In genomic region chr21:41147096-41147978, GRCh38 we compare ENCODE assay signal across 20 cellular contexts. TPM values are rescaled to one million over a fixed set of nuclear protein-coding genes. Genes with fewer than 3 reads are reported as not detected.
DNase-seq lines count a peak whose midpoint lies in the region; ATAC-seq, FAIRE-seq and TF ChIP-seq lines count a peak whose summit lies in the region.
"Had no signal": no experiment of that assay in that cellular context is flagged by ENCODE, and none has a peak within 500 bp of the region (broad histone marks: within the 10 kb centered on the region; RNA-seq: fewer than 3 reads in every experiment).

No MANE protein-coding gene starts in this region.

- H3K4me1 ChIP-seq in HepG2 (ENCODE audit: insufficient read depth, low read length) (no peaks in the 10 kb centered on the region), right lobe of liver (no peaks in the 10 kb centered on the region)
- H3K4me1 ChIP-seq: upper lobe of right lung had no signal

- no peak overlapping the region for H3K27ac Mint-ChIP-seq in activated CD4-positive, alpha-beta memory T cell treated with anti-CD3 and anti-CD28 coated beads, Interleukin-2, amount 10 ng/mL, durations not matched to agents 7 days and 5 days
- H3K27ac Mint-ChIP-seq: activated CD4-positive, alpha-beta T cell treated with anti-CD3 and anti-CD28 coated beads, Interleukin-2, amount 10 ng/mL, durations not matched to agents 7 days and 5 days; CD4-positive, alpha-beta memory T cell; stimulated activated naive CD8-positive, alpha-beta T cell treated with anti-CD3 and anti-CD28 coated beads, Interleukin-15, Interleukin-2, amounts not matched to agents 100 ng/mL and 50 ng/mL, for 24 hours had no signal

- BruUV-seq in HepG2 (replicated peaks; lab: Mats Ljungman, UMichigan): no TSS peak

- H3K9ac ChIP-seq in HepG2 (ENCODE audit: insufficient read depth, low read depth, low read length): no peak overlapping the region

- H3K27me3 Mint-ChIP-seq in activated CD4-positive, alpha-beta memory T cell treated with anti-CD3 and anti-CD28 coated beads, Interleukin-2, amount 10 ng/mL, durations not matched to agents 7 days and 5 days: peaks cover 1% of the 10 kb centered on the region

- no peak overlapping the region for H3K27ac ChIP-seq in HepG2 (ENCODE audit: extremely low read length, insufficient read depth, low read length)
- no peak overlapping the region for H3K27ac ChIP-seq in right lobe of liver
- no peak overlapping the region for H3K27ac ChIP-seq in caudate nucleus (ENCODE audit: low read depth, low read length)
- H3K27ac ChIP-seq: ovary, RWPE1, upper lobe of right lung had no signal

- TF ChIP-seq EP300 in HepG2 (IDR thresholded peaks at IDR 0.05; ENCODE audit: low read depth in 2 of 2, low read length in 2 of 2): no peak
- TF ChIP-seq EP300 in HepG2 (CRISPR knock-in tag; IDR thresholded peaks at IDR 0.05; ENCODE audit: borderline replicate concordance): no peak

- POLR2A ChIA-PET in HepG2 (lab: Yijun Ruan, JAX): no interaction called here
- POLR2A ChIA-PET in activated CD4-positive, alpha-beta memory T cell treated with anti-CD3 and anti-CD28 coated beads, Interleukin-2, amount 10 ng/mL, durations not matched to agents 7 days and 5 days (lab: Charles Lee): no interaction called here

- FAIRE-seq in HepG2 (lab: Jason Lieb, UNC): no peak
- FAIRE-seq: GM18507 had no signal

- CTCF ChIA-PET in HepG2 (lab: Yijun Ruan, JAX; ENCODE audit: low intra/inter-chr PET ratio, low total read pairs): no interaction called here
- CTCF ChIA-PET in activated CD4-positive, alpha-beta memory T cell treated with anti-CD3 and anti-CD28 coated beads, Interleukin-2, amount 10 ng/mL, durations not matched to agents 7 days and 5 days (lab: Charles Lee): no interaction called here

- H3K4me2 ChIP-seq in HepG2 (ENCODE audit: low read depth, low read length): no peak overlapping the region

- no peak for TF ChIP-seq RAD21 in HepG2 (CRISPR knock-in tag; IDR thresholded peaks at IDR 0.05)

- H2AFZ ChIP-seq in HepG2 (ENCODE audit: low read length): no peak overlapping the region

- no peaks in the 10 kb centered on the region for H3K9me3 Mint-ChIP-seq in activated CD4-positive, alpha-beta memory T cell treated with anti-CD3 and anti-CD28 coated beads, Interleukin-2, amount 10 ng/mL, durations not matched to agents 7 days and 5 days
- H3K9me3 Mint-ChIP-seq: stimulated activated naive CD8-positive, alpha-beta T cell treated with anti-CD3 and anti-CD28 coated beads, Interleukin-15, Interleukin-2, amounts not matched to agents 100 ng/mL and 50 ng/mL, for 24 hours had no signal

- ATAC-seq in HepG2 (peak; percentile 55), right lobe of liver (no peak), esophagus mucosa (peak; percentile 64), GM18861 (IDR thresholded peaks at IDR 0.05; ENCODE audit: unreplicated experiment) (no peak), HG02610 (IDR thresholded peaks at IDR 0.05; ENCODE audit: unreplicated experiment) (no peak)
- ATAC-seq: upper lobe of right lung had no signal

- no peaks in the 10 kb centered on the region for H3K79me2 ChIP-seq in HepG2 (ENCODE audit: insufficient read depth, low read length)

- H3K4me1 Mint-ChIP-seq in activated CD4-positive, alpha-beta memory T cell treated with anti-CD3 and anti-CD28 coated beads, Interleukin-2, amount 10 ng/mL, durations not matched to agents 7 days and 5 days: no peaks in the 10 kb centered on the region
- H3K4me1 Mint-ChIP-seq: activated CD4-positive, alpha-beta T cell treated with anti-CD3 and anti-CD28 coated beads, Interleukin-2, amount 10 ng/mL, durations not matched to agents 7 days and 5 days; CD4-positive, alpha-beta memory T cell had no signal

- DNase-seq in HepG2 (ENCODE audit: low spot score): no peak
- DNase-seq in right lobe of liver: no peak
- peak; percentile 76 for DNase-seq in NCI-H748 (lab: John Stamatoyannopoulos, UW; ENCODE audit: unreplicated experiment)
- no peak for DNase-seq in activated CD4-positive, alpha-beta memory T cell treated with anti-CD3 and anti-CD28 coated beads, Interleukin-2, amount 10 ng/mL, durations not matched to agents 7 days and 5 days
- DNase-seq in caudate nucleus (lab: John Stamatoyannopoulos, UW): no peak
- DNase-seq: activated CD4-positive, alpha-beta T cell treated with anti-CD3 and anti-CD28 coated beads, Interleukin-2, amount 10 ng/mL, durations not matched to agents 7 days and 5 days; activated CD8-positive, alpha-beta memory T cell treated with anti-CD3 and anti-CD28 coated beads, Interleukin-2, amount 50 U/mL, for 48 hours; activated gamma-delta T cell treated with Interleukin-2 at 50 U/mL for 16 hours; amniotic stem cell; CD4-positive, alpha-beta memory T cell; Karpas-422; ovary; stimulated activated CD4-positive, alpha-beta T cell treated with anti-CD3 and anti-CD28 coated beads, Interleukin-2, amount 100 ng/mL, for 24 hours; upper lobe of right lung had no signal

- H3K9me3 ChIP-seq in HepG2 (ENCODE audit: low read length) (no peaks in the 10 kb centered on the region), right lobe of liver (no peaks in the 10 kb centered on the region)
- H3K9me3 ChIP-seq: ovary, upper lobe of right lung had no signal

- H3K4me3 ChIP-seq in HepG2 (replicated peaks in 1 of 3; ENCODE audit: insufficient read depth in 1 of 3, low read depth in 2 of 3, low read length in 3 of 3) (no peak overlapping the region), right lobe of liver (no peak overlapping the region)
- H3K4me3 ChIP-seq: ovary, upper lobe of right lung had no signal

- H3K27me3 ChIP-seq in HepG2 (ENCODE audit: control insufficient read depth in 1 of 2, insufficient read depth in 2 of 2, low read length in 2 of 2): peaks cover 0 to 12% of the 10 kb centered on the region in 2 experiments; a peak in 1 of 5 replicates
- H3K27me3 ChIP-seq in right lobe of liver: no peaks in the 10 kb centered on the region
- H3K27me3 ChIP-seq: ovary, upper lobe of right lung had no signal

- no peaks in the 10 kb centered on the region for H3K36me3 ChIP-seq in HepG2 (replicated peaks in 1 of 2; ENCODE audit: control insufficient read depth in 1 of 2, insufficient read depth in 2 of 2, low read length in 2 of 2)
- H3K36me3 ChIP-seq in right lobe of liver: no peaks in the 10 kb centered on the region
- H3K36me3 ChIP-seq: ovary, upper lobe of right lung had no signal

- TF ChIP-seq CTCF in HepG2 (CRISPR knock-in tag; IDR thresholded peaks at IDR 0.05): no peak
- TF ChIP-seq CTCF in right lobe of liver (IDR thresholded peaks at IDR 0.05): no peak

- no peaks in the 10 kb centered on the region for H3K36me3 Mint-ChIP-seq in activated CD4-positive, alpha-beta memory T cell treated with anti-CD3 and anti-CD28 coated beads, Interleukin-2, amount 10 ng/mL, durations not matched to agents 7 days and 5 days (ENCODE audit: low read depth)
- H3K36me3 Mint-ChIP-seq: CD4-positive, alpha-beta memory T cell had no signal

- H4K20me1 ChIP-seq in HepG2 (ENCODE audit: insufficient read depth, low read length): no peaks in the 10 kb centered on the region

- in situ Hi-C loops in HepG2 (cut with HindIII; ENCODE audit: extremely low pct_ligation_motif_present, low pct_unique_long_range_greater_than_20kb): no loop called here

- TF ChIP-seq POLR2A in HepG2 (IDR thresholded peaks at IDR 0.05; ENCODE audit: insufficient read depth in 1 of 2, low read depth in 2 of 2, low read length in 2 of 2): no peak
- TF ChIP-seq POLR2A in right lobe of liver (IDR thresholded peaks at IDR 0.05): no peak

- H3K4me3 Mint-ChIP-seq in activated CD4-positive, alpha-beta memory T cell treated with anti-CD3 and anti-CD28 coated beads, Interleukin-2, amount 10 ng/mL, durations not matched to agents 7 days and 5 days: no peak overlapping the region
- H3K4me3 Mint-ChIP-seq: activated CD4-positive, alpha-beta T cell treated with anti-CD3 and anti-CD28 coated beads, Interleukin-2, amount 10 ng/mL, durations not matched to agents 7 days and 5 days; CD4-positive, alpha-beta memory T cell; stimulated activated naive CD8-positive, alpha-beta T cell treated with anti-CD3 and anti-CD28 coated beads, Interleukin-15, Interleukin-2, amounts not matched to agents 100 ng/mL and 50 ng/mL, for 24 hours had no signal

- 11% methylated on average over 5 of the region's 13 CpGs for WGBS in HepG2 (ENCODE audit: low lambda C conversion rate)
- WGBS in right lobe of liver (ENCODE audit: insufficient coverage, low coverage, low lambda C conversion rate, missing lambda C conversion rate): 56% methylated on average over 9 of the region's 13 CpGs

- intact Hi-C loops in HepG2 (cut with micrococcal nuclease; ENCODE audit: unreplicated experiment) (no loop called here), right lobe of liver (cut with DNase I) (no loop called here)

TF ChIP-seq in HepG2, 621 proteins besides CTCF, POLR2A, EP300 and RAD21 (continues in another document):
- TF ChIP-seq TEAD2 (CRISPR knock-in tag; IDR thresholded peaks at IDR 0.05) (no peak), ZNF264 (CRISPR knock-in tag; IDR thresholded peaks at IDR 0.05) (no peak)

RNA-seq across cellular contexts. Expression of gene BACE2, which starts 20.6 kb away (rescaled TPM):
- total RNA-seq in HepG2 (2016; rRNA removed; fragmentation: Illumina TruSeq; extraction: Trizol) (0.07 TPM in 1 of 2 replicates, not detected in the other), right lobe of liver (1 to 10 TPM; 4.3 to 7.9 (median 5.4) TPM), esophagus mucosa (39.6 TPM)
- not detected in 2 replicates for total RNA-seq in HepG2 (2016; cell fraction: cytosol; rRNA removed; fragmentation: Illumina TruSeq; extraction: Trizol; ENCODE audit: low read depth)
- not detected in 2 replicates for total RNA-seq in HepG2 (2016; cell fraction: insoluble cytoplasmic fraction; rRNA removed; fragmentation: Illumina TruSeq; extraction: Trizol)
- total RNA-seq in HepG2 (2016; cell fraction: membrane; rRNA removed; fragmentation: Illumina TruSeq; extraction: Trizol): 0.21 TPM in 1 of 2 replicates, not detected in the other
- 0.25 TPM in 1 of 2 replicates, not detected in the other for total RNA-seq in HepG2 (2016; cell fraction: nucleus; rRNA removed; fragmentation: Illumina TruSeq; extraction: Trizol)
- polyA plus RNA-seq in HepG2 (2011; rRNA removed): 0.11 and 0.20 TPM in 2 replicates
- 0.14 and 0.15 TPM in 2 replicates for polyA plus RNA-seq in HepG2 (2011; cell fraction: cytosol; rRNA removed)
- 0.10 and 0.14 TPM in 2 replicates for polyA plus RNA-seq in HepG2 (2011; cell fraction: nucleus; rRNA removed)
- polyA plus RNA-seq in HepG2 (2012): not detected in 2 replicates
- polyA plus RNA-seq in HepG2 (2016; cell fraction: cytosol; fragmentation: Illumina TruSeq; extraction: Trizol; ENCODE audit: low read depth): 0.07 TPM in 1 of 2 replicates, not detected in the other
- polyA plus RNA-seq in HepG2 (2016; cell fraction: insoluble cytoplasmic fraction; fragmentation: Illumina TruSeq; extraction: Trizol; ENCODE audit: low read depth): not detected in 2 replicates
- polyA plus RNA-seq in HepG2 (2016; cell fraction: membrane; fragmentation: Illumina TruSeq; extraction: Trizol; ENCODE audit: low read depth): 0.10 TPM in 1 of 2 replicates, not detected in the other
- not detected in 2 replicates for polyA plus RNA-seq in HepG2 (2016; cell fraction: nucleus; fragmentation: Illumina TruSeq; extraction: Trizol; ENCODE audit: insufficient read depth, low read depth)
- polyA minus RNA-seq in HepG2 (2011; rRNA and poly(A)+ RNA removed; ENCODE audit: low replicate concordance): 67.8 TPM in 1 of 2 replicates, not detected in the other
- polyA minus RNA-seq in HepG2 (2011; cell fraction: cytosol; rRNA and poly(A)+ RNA removed): 0.59 and 0.62 TPM in 2 replicates
- 0.37 TPM in 1 of 2 replicates, not detected in the other for polyA minus RNA-seq in HepG2 (2011; cell fraction: nucleus; rRNA and poly(A)+ RNA removed)
- 1 to 10 TPM; 2.0 to 2.2 TPM for total RNA-seq in activated CD4-positive, alpha-beta memory T cell treated with anti-CD3 and anti-CD28 coated beads, Interleukin-2, amount 10 ng/mL, durations not matched to agents 7 days and 5 days
- total RNA-seq: CD4-positive, alpha-beta memory T cell had no signal

Comparison
In these comparisons a context has a peak if more than half of its experiments do, and no peak if none do; other contexts are left out.
1. ATAC-seq: peak in HepG2 (single experiment) and esophagus mucosa (single experiment); none in right lobe of liver (0 of 4), GM18861 (single experiment) and HG02610 (single experiment).